In the genomic region with DNA sequence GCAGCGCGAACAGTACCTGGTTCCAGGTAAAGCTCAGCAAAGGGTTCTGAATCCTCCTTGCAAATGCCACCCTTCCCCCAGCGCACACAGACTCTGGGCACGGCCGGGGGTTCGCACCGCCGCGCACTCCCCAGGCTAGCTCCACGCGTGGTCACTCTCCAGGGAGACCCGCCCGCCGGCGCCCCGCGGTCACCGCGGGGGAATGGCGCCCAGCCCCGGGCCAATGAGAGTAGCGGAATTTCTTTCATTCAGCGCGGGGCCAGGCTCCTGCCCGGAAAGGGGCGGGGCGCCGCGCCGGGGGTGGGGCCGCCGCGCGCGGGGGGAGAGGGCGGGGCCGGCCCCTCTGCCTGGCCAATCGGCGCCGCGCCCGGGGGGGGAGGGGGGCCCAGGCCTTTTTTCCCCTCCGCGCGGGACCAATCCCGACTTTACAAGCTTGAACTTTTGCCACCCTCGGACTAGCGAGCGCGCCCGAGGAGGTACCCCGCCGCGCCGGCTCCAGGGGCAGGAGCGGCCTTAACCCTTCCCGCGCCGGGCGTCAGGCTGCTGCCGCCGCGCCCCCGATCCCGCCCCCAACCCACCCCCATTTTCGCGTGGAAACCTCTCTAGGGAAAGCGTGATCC, we compare ENCODE assay signal across 8 cellular contexts. TPM values are rescaled to one million over a fixed set of nuclear protein-coding genes. Genes with fewer than 3 reads are reported as not detected.
A peak's percentile ranks its signal among the peaks of the same experiment; 100 is the strongest.
DNase-seq lines count a peak whose midpoint lies in the region; ATAC-seq and TF ChIP-seq lines count a peak whose summit lies in the region.

No MANE protein-coding gene starts in this region.

- H3F3A ChIP-seq in GM23338 (replicated peaks; ENCODE audit: low read depth) = peaks cover 12% of the 10 kb centered on the region

- H3K27me3 Mint-ChIP-seq in GM23338 (ENCODE audit: insufficient read depth, low read depth, poor library complexity) = peaks cover 45% of the 10 kb centered on the region

- peaks cover 2% of the 10 kb centered on the region; the same call in 1 of the 3 replicates for H3K36me3 Mint-ChIP-seq in GM23338 (ENCODE audit: low read depth)

- no peaks in the 10 kb centered on the region for H3K36me3 ChIP-seq in GM23338 (ENCODE audit: insufficient read depth)
- H3K36me3 ChIP-seq in MG63 = peaks cover 18% of the 10 kb centered on the region
- H3K36me3 ChIP-seq in SJCRH30 = no peaks in the 10 kb centered on the region
- no peaks in the 10 kb centered on the region for H3K36me3 ChIP-seq in gastroesophageal sphincter

- DNase-seq in DMS53 (lab: John Stamatoyannopoulos, UW) = peak; percentile 89
- peak; percentile 96 for DNase-seq in GM23338 (ENCODE audit: low spot score)
- DNase-seq in MG63 = peak; percentile 98
- DNase-seq in SJCRH30 = peak; percentile 96 to 97
- peak; percentile 57 to 86 (median 70) for DNase-seq in activated naive CD4-positive, alpha-beta T cell (lab: John Stamatoyannopoulos, UW)
- peak; percentile 16 to 88 (median 72) for DNase-seq in nucleus accumbens (lab: John Stamatoyannopoulos, UW)
- peak; percentile 30 to 89 (median 73) for DNase-seq in substantia nigra (lab: John Stamatoyannopoulos, UW)

- H4K20me1 ChIP-seq in GM23338 (replicated peaks; ENCODE audit: insufficient read depth) = peaks cover 19% of the 10 kb centered on the region

- no peak for TF ChIP-seq CTCF in GM23338 (conservative IDR thresholded peaks at IDR 0.05; ENCODE audit: low read depth in 2 of 2)
- peak in 1 of 4 experiments; percentile 14 for TF ChIP-seq CTCF in gastroesophageal sphincter (IDR thresholded peaks at IDR 0.05)

- peak overlapping the region; percentile 84 for H3K4me3 Mint-ChIP-seq in GM23338

- H3K27ac ChIP-seq in GM23338 (ENCODE audit: low read depth) (no peak overlapping the region), SJCRH30 (peak overlapping the region; percentile 59), gastroesophageal sphincter (peak overlapping the region; percentile 20 to 91 (median 86)), substantia nigra (ENCODE audit: low read depth, low read length, poor library complexity, severe bottlenecking) (peak overlapping the region; percentile 53)

- H3K27me3 ChIP-seq in GM23338 (ENCODE audit: insufficient read depth) (peaks cover 47% of the 10 kb centered on the region), MG63 (no peaks in the 10 kb centered on the region), SJCRH30 (no peaks in the 10 kb centered on the region), gastroesophageal sphincter (no peaks in the 10 kb centered on the region)

- WGBS in gastroesophageal sphincter (ENCODE audit: low coverage in 1 of 2), 2 donors = 0% methylated on average over 2 to 4 of the region's 68 CpGs

- H3K4me3 ChIP-seq in GM23338 (peak overlapping the region; percentile 86), MG63 (peak overlapping the region; percentile 75), SJCRH30 (peak overlapping the region; percentile 62), gastroesophageal sphincter (peak overlapping the region; percentile 39 to 74)

- ATAC-seq in GM23338 (peak; percentile 24), gastroesophageal sphincter (peak; percentile 88)

- no peak for TF ChIP-seq EP300 in gastroesophageal sphincter (IDR thresholded peaks at IDR 0.05)

- H2AFZ ChIP-seq in GM23338 = peak overlapping the region; percentile 93

- no peak overlapping the region for H3K27ac Mint-ChIP-seq in GM23338

- H3K79me2 ChIP-seq in GM23338 (replicated peaks; ENCODE audit: insufficient read depth) = peaks cover 15% of the 10 kb centered on the region

- no peaks in the 10 kb centered on the region for H3K9me3 ChIP-seq in MG63
- no peaks in the 10 kb centered on the region for H3K9me3 ChIP-seq in SJCRH30 (replicated peaks)
- H3K9me3 ChIP-seq in gastroesophageal sphincter = no peaks in the 10 kb centered on the region

- H3K4me1 Mint-ChIP-seq in GM23338 = peaks cover 36% of the 10 kb centered on the region

- no peak for TF ChIP-seq POLR2A in gastroesophageal sphincter (IDR thresholded peaks at IDR 0.05)

- H3K9me2 ChIP-seq in GM23338 (ENCODE audit: insufficient read depth) = no peaks in the 10 kb centered on the region

- no peaks in the 10 kb centered on the region for H3K9me3 Mint-ChIP-seq in GM23338

- H3K4me1 ChIP-seq in GM23338 (ENCODE audit: insufficient read depth) (peaks cover 26% of the 10 kb centered on the region), SJCRH30 (peaks cover 4% of the 10 kb centered on the region; the same call in 1 of the 2 replicates), gastroesophageal sphincter (peaks cover 0 to 42% (median 9%) of the 10 kb centered on the region in 3 donors)

- H3K4me2 ChIP-seq in GM23338 = peak overlapping the region; percentile 95

TF ChIP-seq in GM23338, 12 proteins besides CTCF, POLR2A, EP300 and RAD21:
- TF ChIP-seq, protein P1, sequence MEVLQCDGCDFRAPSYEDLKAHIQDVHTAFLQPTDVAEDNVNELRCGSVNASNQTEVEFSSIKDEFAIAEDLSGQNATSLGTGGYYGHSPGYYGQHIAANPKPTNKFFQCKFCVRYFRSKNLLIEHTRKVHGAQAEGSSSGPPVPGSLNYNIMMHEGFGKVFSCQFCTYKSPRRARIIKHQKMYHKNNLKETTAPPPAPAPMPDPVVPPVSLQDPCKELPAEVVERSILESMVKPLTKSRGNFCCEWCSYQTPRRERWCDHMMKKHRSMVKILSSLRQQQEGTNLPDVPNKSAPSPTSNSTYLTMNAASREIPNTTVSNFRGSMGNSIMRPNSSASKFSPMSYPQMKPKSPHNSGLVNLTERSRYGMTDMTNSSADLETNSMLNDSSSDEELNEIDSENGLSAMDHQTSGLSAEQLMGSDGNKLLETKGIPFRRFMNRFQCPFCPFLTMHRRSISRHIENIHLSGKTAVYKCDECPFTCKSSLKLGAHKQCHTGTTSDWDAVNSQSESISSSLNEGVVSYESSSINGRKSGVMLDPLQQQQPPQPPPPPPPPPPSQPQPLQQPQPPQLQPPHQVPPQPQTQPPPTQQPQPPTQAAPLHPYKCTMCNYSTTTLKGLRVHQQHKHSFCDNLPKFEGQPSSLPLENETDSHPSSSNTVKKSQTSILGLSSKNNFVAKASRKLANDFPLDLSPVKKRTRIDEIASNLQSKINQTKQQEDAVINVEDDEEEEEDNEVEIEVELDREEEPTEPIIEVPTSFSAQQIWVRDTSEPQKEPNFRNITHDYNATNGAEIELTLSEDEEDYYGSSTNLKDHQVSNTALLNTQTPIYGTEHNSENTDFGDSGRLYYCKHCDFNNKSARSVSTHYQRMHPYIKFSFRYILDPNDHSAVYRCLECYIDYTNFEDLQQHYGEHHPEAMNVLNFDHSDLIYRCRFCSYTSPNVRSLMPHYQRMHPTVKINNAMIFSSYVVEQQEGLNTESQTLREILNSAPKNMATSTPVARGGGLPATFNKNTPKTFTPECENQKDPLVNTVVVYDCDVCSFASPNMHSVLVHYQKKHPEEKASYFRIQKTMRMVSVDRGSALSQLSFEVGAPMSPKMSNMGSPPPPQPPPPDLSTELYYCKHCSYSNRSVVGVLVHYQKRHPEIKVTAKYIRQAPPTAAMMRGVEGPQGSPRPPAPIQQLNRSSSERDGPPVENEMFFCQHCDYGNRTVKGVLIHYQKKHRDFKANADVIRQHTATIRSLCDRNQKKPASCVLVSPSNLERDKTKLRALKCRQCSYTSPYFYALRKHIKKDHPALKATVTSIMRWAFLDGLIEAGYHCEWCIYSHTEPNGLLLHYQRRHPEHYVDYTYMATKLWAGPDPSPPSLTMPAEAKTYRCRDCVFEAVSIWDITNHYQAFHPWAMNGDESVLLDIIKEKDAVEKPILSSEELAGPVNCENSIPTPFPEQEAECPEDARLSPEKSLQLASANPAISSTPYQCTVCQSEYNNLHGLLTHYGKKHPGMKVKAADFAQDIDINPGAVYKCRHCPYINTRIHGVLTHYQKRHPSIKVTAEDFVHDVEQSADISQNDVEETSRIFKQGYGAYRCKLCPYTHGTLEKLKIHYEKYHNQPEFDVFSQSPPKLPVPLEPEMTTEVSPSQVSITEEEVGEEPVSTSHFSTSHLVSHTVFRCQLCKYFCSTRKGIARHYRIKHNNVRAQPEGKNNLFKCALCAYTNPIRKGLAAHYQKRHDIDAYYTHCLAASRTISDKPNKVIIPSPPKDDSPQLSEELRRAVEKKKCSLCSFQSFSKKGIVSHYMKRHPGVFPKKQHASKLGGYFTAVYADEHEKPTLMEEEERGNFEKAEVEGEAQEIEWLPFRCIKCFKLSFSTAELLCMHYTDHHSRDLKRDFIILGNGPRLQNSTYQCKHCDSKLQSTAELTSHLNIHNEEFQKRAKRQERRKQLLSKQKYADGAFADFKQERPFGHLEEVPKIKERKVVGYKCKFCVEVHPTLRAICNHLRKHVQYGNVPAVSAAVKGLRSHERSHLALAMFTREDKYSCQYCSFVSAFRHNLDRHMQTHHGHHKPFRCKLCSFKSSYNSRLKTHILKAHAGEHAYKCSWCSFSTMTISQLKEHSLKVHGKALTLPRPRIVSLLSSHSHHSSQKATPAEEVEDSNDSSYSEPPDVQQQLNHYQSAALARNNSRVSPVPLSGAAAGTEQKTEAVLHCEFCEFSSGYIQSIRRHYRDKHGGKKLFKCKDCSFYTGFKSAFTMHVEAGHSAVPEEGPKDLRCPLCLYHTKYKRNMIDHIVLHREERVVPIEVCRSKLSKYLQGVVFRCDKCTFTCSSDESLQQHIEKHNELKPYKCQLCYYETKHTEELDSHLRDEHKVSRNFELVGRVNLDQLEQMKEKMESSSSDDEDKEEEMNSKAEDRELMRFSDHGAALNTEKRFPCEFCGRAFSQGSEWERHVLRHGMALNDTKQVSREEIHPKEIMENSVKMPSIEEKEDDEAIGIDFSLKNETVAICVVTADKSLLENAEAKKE (CRISPR knock-in tag; IDR thresholded peaks at IDR 0.05) = no peak
- TF ChIP-seq EZH2 (IDR thresholded peaks at IDR 0.05; ENCODE audit: low read depth, unreplicated experiment) (no peak), ZNF114 (CRISPR knock-in tag; IDR thresholded peaks at IDR 0.05) (no peak), POLR2AphosphoS5 (IDR thresholded peaks at IDR 0.05; ENCODE audit: low read depth) (peak; percentile 61), CREB1 (CRISPR knock-in tag; IDR thresholded peaks at IDR 0.05; ENCODE audit: low read depth) (no peak), NANOG (IDR thresholded peaks at IDR 0.05; ENCODE audit: borderline replicate concordance) (no peak)
- TF ChIP-seq, protein P2, sequence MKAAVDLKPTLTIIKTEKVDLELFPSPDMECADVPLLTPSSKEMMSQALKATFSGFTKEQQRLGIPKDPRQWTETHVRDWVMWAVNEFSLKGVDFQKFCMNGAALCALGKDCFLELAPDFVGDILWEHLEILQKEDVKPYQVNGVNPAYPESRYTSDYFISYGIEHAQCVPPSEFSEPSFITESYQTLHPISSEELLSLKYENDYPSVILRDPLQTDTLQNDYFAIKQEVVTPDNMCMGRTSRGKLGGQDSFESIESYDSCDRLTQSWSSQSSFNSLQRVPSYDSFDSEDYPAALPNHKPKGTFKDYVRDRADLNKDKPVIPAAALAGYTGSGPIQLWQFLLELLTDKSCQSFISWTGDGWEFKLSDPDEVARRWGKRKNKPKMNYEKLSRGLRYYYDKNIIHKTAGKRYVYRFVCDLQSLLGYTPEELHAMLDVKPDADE (IDR thresholded peaks at IDR 0.05) = no peak
TF ChIP-seq in GM23338: peak in this region for 1.

RNA-seq across cellular contexts. Expression of a gene that starts 1.1 kb away (rescaled TPM):
- 11.9 and 15.7 TPM in 2 replicates for total RNA-seq in GM23338 (2014; rRNA removed; shearing (Covaris generic))
- polyA plus RNA-seq in GM23338 (2016; fragmentation: Nextera tagmentation; extraction: Ambion mirVana) = 1.6 and 2.1 TPM in 2 replicates
- total RNA-seq in MG63 (2014; rRNA removed; shearing (Covaris generic); ENCODE audit: low replicate concordance) = 34.3 and 37.8 TPM in 2 replicates
- total RNA-seq in SJCRH30 (2014; rRNA removed; shearing (Covaris generic)) = 6.7 and 7.6 TPM in 2 replicates
- 10 to 100 TPM in 3 of 4 donors, 1 to 10 TPM in 1; 9.9 to 11.2 (median 10.9) TPM for total RNA-seq in gastroesophageal sphincter
